ENCODE assay signal across 25 cellular contexts in the genomic region with DNA sequence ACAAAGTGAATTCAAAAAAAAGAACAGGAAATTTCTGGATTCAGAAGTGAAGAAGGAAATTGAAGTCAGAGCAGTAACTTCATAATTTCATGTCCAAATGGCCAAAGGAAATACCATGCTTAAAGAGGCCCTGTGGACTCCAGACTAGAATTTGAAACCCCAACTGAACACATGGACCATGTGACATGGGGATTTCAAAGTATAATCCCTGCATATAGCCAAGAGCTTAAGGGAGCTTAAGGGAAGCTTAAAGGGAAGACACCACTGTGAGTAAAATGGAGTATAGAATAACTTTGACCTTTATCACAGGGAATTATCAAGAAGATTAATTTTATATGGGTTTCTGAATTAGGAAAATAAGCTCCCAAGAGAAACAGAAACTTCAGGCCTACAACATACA.
"Had no signal": no experiment of that assay in that cellular context is flagged by ENCODE, and none has a peak within 500 bp of the region (broad histone marks: within the 10 kb centered on the region; RNA-seq: fewer than 3 reads in every experiment).

No MANE protein-coding gene starts in this region.

- H3K4me1 Mint-ChIP-seq: activated CD4-positive, alpha-beta memory T cell treated with anti-CD3 and anti-CD28 coated beads, Interleukin-2, amount 10 ng/mL, durations not matched to agents 7 days and 5 days; activated CD4-positive, alpha-beta T cell treated with anti-CD3 and anti-CD28 coated beads, Interleukin-2, amount 10 ng/mL, durations not matched to agents 7 days and 5 days; WTC11 had no signal

- H3K4me3 Mint-ChIP-seq: activated CD4-positive, alpha-beta memory T cell treated with anti-CD3 and anti-CD28 coated beads, Interleukin-2, amount 10 ng/mL, durations not matched to agents 7 days and 5 days; activated CD4-positive, alpha-beta T cell treated with anti-CD3 and anti-CD28 coated beads, Interleukin-2, amount 10 ng/mL, durations not matched to agents 7 days and 5 days; activated naive CD8-positive, alpha-beta T cell; activated T-cell treated with anti-CD3 and anti-CD28 coated beads, Interleukin-2, amount 50 U/mL, for 24 hours; activated T-cell treated with anti-CD3 and anti-CD28 coated beads, Interleukin-2, amount 50 U/mL, for 72 hours; WTC11 had no signal

- ATAC-seq: activated T-cell treated with anti-CD3 and anti-CD28 coated beads, Interleukin-2, amount 50 U/mL, for 72 hours; heart left ventricle; WTC11 had no signal

- H3K36me3 Mint-ChIP-seq: activated naive CD8-positive, alpha-beta T cell; WTC11 had no signal

- H3K27ac Mint-ChIP-seq: activated CD4-positive, alpha-beta memory T cell treated with anti-CD3 and anti-CD28 coated beads, Interleukin-2, amount 10 ng/mL, durations not matched to agents 7 days and 5 days; activated CD4-positive, alpha-beta T cell treated with anti-CD3 and anti-CD28 coated beads, Interleukin-2, amount 10 ng/mL, durations not matched to agents 7 days and 5 days; activated naive CD8-positive, alpha-beta T cell; activated T-cell treated with anti-CD3 and anti-CD28 coated beads, Interleukin-2, amount 50 U/mL, for 24 hours; activated T-cell treated with anti-CD3 and anti-CD28 coated beads, Interleukin-2, amount 50 U/mL, for 72 hours; WTC11 had no signal

- DNase-seq: activated CD4-positive, alpha-beta memory T cell treated with anti-CD3 and anti-CD28 coated beads, Interleukin-2, amount 10 ng/mL, durations not matched to agents 7 days and 5 days; activated CD4-positive, alpha-beta T cell treated with anti-CD3 and anti-CD28 coated beads for 1 hour; activated CD4-positive, alpha-beta T cell treated with anti-CD3 and anti-CD28 coated beads for 4 hours; activated CD4-positive, alpha-beta T cell treated with anti-CD3 and anti-CD28 coated beads, Interleukin-2, amount 10 ng/mL, durations not matched to agents 7 days and 5 days; activated CD4-positive, alpha-beta T cell treated with anti-CD3 and anti-CD28 coated beads, Interleukin-2, amount 50 U/mL, for 4 hours; activated CD8-positive, alpha-beta memory T cell treated with anti-CD3 and anti-CD28 coated beads, Interleukin-2, amount 50 U/mL, for 48 hours; activated gamma-delta T cell; activated naive CD4-positive, alpha-beta T cell treated with anti-CD3 and anti-CD28 coated beads, Interleukin-2, amount 50 U/mL, for 16 hours; activated naive CD4-positive, alpha-beta T cell treated with Interleukin-2 at 50 U/mL for 16 hours; activated T-cell treated with anti-CD3 and anti-CD28 coated beads for 4 hours; activated T-cell treated with anti-CD3 and anti-CD28 coated beads, Interleukin-2, amount 50 U/mL, for 24 hours; activated T-cell treated with anti-CD3 and anti-CD28 coated beads, Interleukin-2, amount 50 U/mL, for 72 hours; amniotic stem cell; anterior cingulate cortex; brain microvascular endothelial cell; caudate nucleus; colonic mucosa; effector CD8-positive, alpha-beta T cell; foreskin fibroblast; glutamatergic neuron; heart left ventricle; hypothalamus; T-helper 2 cell had no signal

- H3K27me3 Mint-ChIP-seq: activated CD4-positive, alpha-beta T cell treated with anti-CD3 and anti-CD28 coated beads, Interleukin-2, amount 10 ng/mL, durations not matched to agents 7 days and 5 days had no signal

- H3K9me3 Mint-ChIP-seq: activated CD4-positive, alpha-beta memory T cell treated with anti-CD3 and anti-CD28 coated beads, Interleukin-2, amount 10 ng/mL, durations not matched to agents 7 days and 5 days; activated CD4-positive, alpha-beta T cell treated with anti-CD3 and anti-CD28 coated beads, Interleukin-2, amount 10 ng/mL, durations not matched to agents 7 days and 5 days; activated T-cell treated with anti-CD3 and anti-CD28 coated beads, Interleukin-2, amount 50 U/mL, for 24 hours; activated T-cell treated with anti-CD3 and anti-CD28 coated beads, Interleukin-2, amount 50 U/mL, for 72 hours had no signal
